8 cellular contexts compared by ENCODE assay signal in the genomic region with DNA sequence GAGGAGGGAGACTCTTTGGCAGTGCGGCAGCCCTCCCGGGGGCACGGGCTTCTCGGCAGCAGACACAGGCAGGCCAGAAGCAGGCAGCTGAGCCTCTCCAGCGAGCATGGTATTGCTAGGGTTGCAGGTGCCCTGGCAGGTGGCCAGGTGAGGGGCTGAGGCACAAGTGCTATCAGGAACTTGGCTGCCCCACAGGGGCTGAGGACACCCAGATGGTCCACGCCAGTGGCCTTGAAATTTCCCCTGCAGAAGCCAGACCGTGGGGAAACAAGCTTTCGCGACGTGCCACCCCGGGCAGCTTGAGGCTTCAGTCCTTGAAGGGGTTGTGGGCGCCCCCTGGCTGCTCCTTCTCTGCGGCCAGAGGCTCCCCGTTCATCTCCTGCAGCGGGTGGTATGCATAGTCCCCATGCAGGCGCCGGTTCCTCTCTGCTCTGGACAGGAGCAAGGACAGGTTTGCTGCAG. TPM values are rescaled to one million over a fixed set of nuclear protein-coding genes. Genes with fewer than 3 reads are reported as not detected.
A peak's percentile ranks its signal among the peaks of the same experiment; 100 is the strongest.
DNase-seq lines count a peak whose midpoint lies in the region; ATAC-seq and TF ChIP-seq lines count a peak whose summit lies in the region.

No MANE protein-coding gene starts in this region.

- intact Hi-C loops in Calu3 (cut with micrococcal nuclease; ENCODE audit: unreplicated experiment): loop anchor here (2.0 to 10.0 kb wide), 3 partner anchors 66 to 510 kb away; partner anchors contain the start of gene SEC14L5

- H3K27ac Mint-ChIP-seq in Calu3 (ENCODE audit: unreplicated experiment) (no peak overlapping the region), WTC11 (no peak overlapping the region)

- CTCF ChIA-PET in Calu3 (lab: Charles Lee): interaction anchor here (1.1 kb wide), 1 partner anchor 14 kb away, joined by 6 read pairs; no protein-coding TSS in a partner anchor
- CTCF ChIA-PET in WTC11 (lab: Charles Lee): interaction anchor here (0.6 to 3.4 kb wide), 35 partner anchors 11 to 1919 kb away, joined by 3 to 52 read pairs (median 4); partner anchors contain the start of genes ANKS3, DNAAF8, EEF2KMT and NAGPA
- CTCF ChIA-PET in HEK293T (lab: Yijun Ruan, JAX): no interaction called here

- H3K4me1 Mint-ChIP-seq in Calu3 (ENCODE audit: low read depth, unreplicated experiment) (no peaks in the 10 kb centered on the region), WTC11 (no peaks in the 10 kb centered on the region)

- TF ChIP-seq CTCF in Calu3 (IDR thresholded peaks at IDR 0.05; ENCODE audit: unreplicated experiment): peak; percentile 11
- TF ChIP-seq CTCF in WTC11 (IDR thresholded peaks at IDR 0.05): peak; percentile 45; the same call in 1 of the 2 replicates

- POLR2A ChIA-PET in WTC11 (lab: Charles Lee): interaction anchor here (0.6 to 1.2 kb wide), 4 partner anchors 9 to 67 kb away, joined by 3 read pairs; partner anchors contain the start of genes NAGPA and SEC14L5
- POLR2A ChIA-PET in HEK293T (lab: Yijun Ruan, JAX): no interaction called here

- peak; percentile 93 for ATAC-seq in WTC11
- ATAC-seq in GM21390 (IDR thresholded peaks at IDR 0.05; ENCODE audit: unreplicated experiment): no peak
- ATAC-seq in HG03342 (IDR thresholded peaks at IDR 0.05; ENCODE audit: unreplicated experiment): no peak
- no peak for ATAC-seq in HG02852 (IDR thresholded peaks at IDR 0.05; ENCODE audit: unreplicated experiment)

- H3K4me3 Mint-ChIP-seq in Calu3 (ENCODE audit: low read depth, unreplicated experiment) (no peak overlapping the region), WTC11 (no peak overlapping the region)

- H3K27me3 Mint-ChIP-seq in Calu3 (ENCODE audit: unreplicated experiment): peaks cover 33% of the 10 kb centered on the region
- H3K27me3 Mint-ChIP-seq in WTC11 (ENCODE audit: low read depth): no peaks in the 10 kb centered on the region

- DNase-seq in Calu3 (peak; percentile 28), NAMALWA (ENCODE audit: low spot score) (peak; percentile 60), WTC11 (ENCODE audit: low spot score) (peak; percentile 85), left kidney (ENCODE audit: low read depth, low spot score) (peak; percentile 57), HEK293T (ENCODE audit: extremely low spot score) (no peak)

- H3K9me3 Mint-ChIP-seq in Calu3 (ENCODE audit: low read depth, unreplicated experiment): no peaks in the 10 kb centered on the region
- H3K9me3 Mint-ChIP-seq in WTC11: no peaks in the 10 kb centered on the region

- no TSS peak for BruUV-seq in Calu3 (replicated peaks; lab: Mats Ljungman, UMichigan)

- H3K36me3 Mint-ChIP-seq in Calu3 (ENCODE audit: insufficient read depth, unreplicated experiment) (no peaks in the 10 kb centered on the region), WTC11 (no peaks in the 10 kb centered on the region)

TF ChIP-seq in WTC11, 78 proteins besides CTCF, POLR2A, EP300 and RAD21:
- no peak for TF ChIP-seq ZNF263 (CRISPR knock-in tag; IDR thresholded peaks at IDR 0.05; ENCODE audit: low read depth)
- no peak for TF ChIP-seq NR1H2 (CRISPR knock-in tag; IDR thresholded peaks at IDR 0.05)
- 0 out of 2 replicates have a peak, but pooled peaks have one; percentile 41 for TF ChIP-seq HMGXB4 (CRISPR knock-in tag; IDR thresholded peaks at IDR 0.05)
- TF ChIP-seq ATF3 (CRISPR knock-in tag; conservative IDR thresholded peaks at IDR 0.05): no peak
- TF ChIP-seq ZSCAN18 (CRISPR knock-in tag; IDR thresholded peaks at IDR 0.05): no peak

TF ChIP-seq in HEK293T, 16 proteins besides CTCF, POLR2A, EP300 and RAD21:
- TF ChIP-seq SUZ12 (IDR thresholded peaks at IDR 0.05) (no peak), L3MBTL2 (conservative IDR thresholded peaks at IDR 0.05) (no peak), ZNF384 (IDR thresholded peaks at IDR 0.05) (no peak), CTBP1 (IDR thresholded peaks at IDR 0.05; ENCODE audit: borderline replicate concordance) (no peak), ARNT (IDR thresholded peaks at IDR 0.05) (no peak), FOXK2 (IDR thresholded peaks at IDR 0.05) (no peak), FOXA1 (IDR thresholded peaks at IDR 0.05) (no peak), NFRKB (IDR thresholded peaks at IDR 0.05) (no peak), HDGF (IDR thresholded peaks at IDR 0.05; ENCODE audit: borderline replicate concordance) (no peak), BHLHE40 (IDR thresholded peaks at IDR 0.05; ENCODE audit: borderline replicate concordance) (no peak), LEF1 (IDR thresholded peaks at IDR 0.05; ENCODE audit: borderline replicate concordance) (no peak), SP1 (IDR thresholded peaks at IDR 0.05) (no peak), TARDBP (IDR thresholded peaks at IDR 0.05) (no peak), FOXM1 (IDR thresholded peaks at IDR 0.05; ENCODE audit: borderline replicate concordance) (no peak), ELF4 (IDR thresholded peaks at IDR 0.05) (no peak)
- TF ChIP-seq, protein P1, sequence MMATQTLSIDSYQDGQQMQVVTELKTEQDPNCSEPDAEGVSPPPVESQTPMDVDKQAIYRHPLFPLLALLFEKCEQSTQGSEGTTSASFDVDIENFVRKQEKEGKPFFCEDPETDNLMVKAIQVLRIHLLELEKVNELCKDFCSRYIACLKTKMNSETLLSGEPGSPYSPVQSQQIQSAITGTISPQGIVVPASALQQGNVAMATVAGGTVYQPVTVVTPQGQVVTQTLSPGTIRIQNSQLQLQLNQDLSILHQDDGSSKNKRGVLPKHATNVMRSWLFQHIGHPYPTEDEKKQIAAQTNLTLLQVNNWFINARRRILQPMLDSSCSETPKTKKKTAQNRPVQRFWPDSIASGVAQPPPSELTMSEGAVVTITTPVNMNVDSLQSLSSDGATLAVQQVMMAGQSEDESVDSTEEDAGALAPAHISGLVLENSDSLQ (IDR thresholded peaks at IDR 0.05): no peak

RNA-seq across cellular contexts. Expression of gene NAGPA, which starts 8.5 kb away (rescaled TPM):
- total RNA-seq in Calu3 (2022): 15.8 and 16.1 TPM in 2 replicates
- 9.3 to 12.5 TPM (median 10.7 TPM) in 3 replicates for total RNA-seq in WTC11 (2021)

RNA-seq across cellular contexts. Expression of gene C16orf89, which starts 40.6 kb away (rescaled TPM):
- not detected in 2 replicates for total RNA-seq in Calu3 (2022)
- 1.4 to 1.8 TPM (median 1.8 TPM) in 3 replicates for total RNA-seq in WTC11 (2021)

RNA-seq across cellular contexts. Expression of gene ALG1, which starts 46.4 kb away (rescaled TPM):
- 38.3 and 41.6 TPM in 2 replicates for total RNA-seq in Calu3 (2022)
- 25.7 to 31.4 TPM (median 26.2 TPM) in 3 replicates for total RNA-seq in WTC11 (2021)
